In the genomic region with DNA sequence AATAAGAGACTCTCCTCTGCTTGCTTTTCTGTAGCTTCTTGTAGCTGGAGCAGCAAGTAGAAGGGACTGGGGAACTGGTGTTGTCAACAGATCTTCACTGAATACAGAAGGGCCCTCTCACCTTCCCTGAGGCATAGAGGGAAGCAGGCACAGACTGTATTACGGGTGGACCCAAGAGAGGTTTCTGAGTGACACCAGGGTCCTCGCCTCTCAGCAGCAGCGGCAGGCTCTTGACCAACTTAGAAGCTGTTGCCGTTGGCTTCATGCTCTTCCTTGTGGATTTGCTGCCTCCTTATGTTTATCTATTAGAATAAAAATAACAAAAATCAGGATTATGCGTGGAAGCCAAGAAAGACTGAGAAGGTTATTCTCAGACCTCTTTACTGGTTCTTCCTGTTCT, we compare ENCODE assay signal across 36 cellular contexts. TPM values are rescaled to one million over a fixed set of nuclear protein-coding genes. Genes with fewer than 3 reads are reported as not detected.
"Had no signal": no experiment of that assay in that cellular context is flagged by ENCODE, and none has a peak within 500 bp of the region (broad histone marks: within the 10 kb centered on the region; RNA-seq: fewer than 3 reads in every experiment).

No MANE protein-coding gene starts in this region.

- DNase-seq: activated B cell treated with CpG ODN at 0.5 μM for 24 hours; activated CD4-positive, alpha-beta memory T cell treated with anti-CD3 and anti-CD28 coated beads, Interleukin-2, amount 10 ng/mL, durations not matched to agents 7 days and 5 days; activated CD4-positive, alpha-beta T cell treated with anti-CD3 and anti-CD28 coated beads for 1 hour; activated CD4-positive, alpha-beta T cell treated with anti-CD3 and anti-CD28 coated beads for 36 hours; activated CD4-positive, alpha-beta T cell treated with anti-CD3 and anti-CD28 coated beads for 48 hours; activated CD4-positive, alpha-beta T cell treated with anti-CD3 and anti-CD28 coated beads, Interleukin-2, amount 10 ng/mL, durations not matched to agents 7 days and 5 days; activated CD4-positive, alpha-beta T cell treated with anti-CD3 and anti-CD28 coated beads, Interleukin-2, amount 50 U/mL, for 48 hours; activated CD8-positive, alpha-beta memory T cell treated with anti-CD3 and anti-CD28 coated beads for 24 hours; activated CD8-positive, alpha-beta memory T cell treated with anti-CD3 and anti-CD28 coated beads, Interleukin-2, amount 10 ng/mL, durations not matched to agents 7 days and 5 days; activated CD8-positive, alpha-beta memory T cell treated with anti-CD3 and anti-CD28 coated beads, Interleukin-2, amount 50 U/mL, for 48 hours; activated CD8-positive, alpha-beta T cell treated with anti-CD3 and anti-CD28 coated beads, Interleukin-2, amount 10 ng/mL, durations not matched to agents 7 days and 5 days; activated effector memory CD4-positive, alpha-beta T cell treated with Interleukin-2 at 50 U/mL for 16 hours; activated gamma-delta T cell; activated naive CD4-positive, alpha-beta T cell treated with anti-CD3 and anti-CD28 coated beads, Interleukin-2, amount 10 ng/mL, durations not matched to agents 7 days and 5 days; activated naive CD4-positive, alpha-beta T cell treated with Interleukin-2 at 50 U/mL for 16 hours; activated naive CD8-positive, alpha-beta T cell treated with anti-CD3 and anti-CD28 coated beads, Interleukin-2, amount 10 ng/mL, durations not matched to agents 7 days and 5 days; activated naive CD8-positive, alpha-beta T cell treated with anti-CD3 and anti-CD28 coated beads, Interleukin-2, amount 50 U/mL, for 24 hours; activated T-cell treated with anti-CD3 and anti-CD28 coated beads, Interleukin-2, amount 50 U/mL, for 24 hours; activated T-cell treated with anti-CD3 and anti-CD28 coated beads, Interleukin-2, amount 50 U/mL, for 48 hours; amygdala; anterior cingulate cortex; central memory CD4-positive, alpha-beta T cell; SW 1271; T-helper 1 cell; T-helper 2 cell; T-helper 9 cell had no signal

- ATAC-seq: activated CD4-positive, alpha-beta T cell treated with anti-CD3 and anti-CD28 coated beads for 36 hours; activated CD8-positive, alpha-beta memory T cell treated with anti-CD3 and anti-CD28 coated beads, Interleukin-2, amount 10 ng/mL, durations not matched to agents 7 days and 5 days; activated CD8-positive, alpha-beta T cell treated with anti-CD3 and anti-CD28 coated beads, Interleukin-2, amount 10 ng/mL, durations not matched to agents 7 days and 5 days; activated naive CD8-positive, alpha-beta T cell treated with anti-CD3 and anti-CD28 coated beads, Interleukin-2, amount 50 U/mL, for 24 hours had no signal

- H3K4me3 Mint-ChIP-seq: activated B cell treated with CpG ODN at 0.5 μM for 24 hours; activated CD4-positive, alpha-beta memory T cell treated with anti-CD3 and anti-CD28 coated beads, Interleukin-2, amount 10 ng/mL, durations not matched to agents 7 days and 5 days; activated CD4-positive, alpha-beta T cell treated with anti-CD3 and anti-CD28 coated beads for 36 hours; activated CD4-positive, alpha-beta T cell treated with anti-CD3 and anti-CD28 coated beads, Interleukin-2, amount 10 ng/mL, durations not matched to agents 7 days and 5 days; activated CD8-positive, alpha-beta memory T cell treated with anti-CD3 and anti-CD28 coated beads, Interleukin-2, amount 10 ng/mL, durations not matched to agents 7 days and 5 days; activated CD8-positive, alpha-beta T cell treated with anti-CD3 and anti-CD28 coated beads, Interleukin-2, amount 10 ng/mL, durations not matched to agents 7 days and 5 days; activated naive CD4-positive, alpha-beta T cell treated with anti-CD3 and anti-CD28 coated beads, Interleukin-2, amount 10 ng/mL, durations not matched to agents 7 days and 5 days; activated naive CD4-positive, alpha-beta T cell treated with anti-CD3 and anti-CD28 coated beads, Interleukin-2, amount 50 U/mL, for 24 hours; activated naive CD8-positive, alpha-beta T cell; activated naive CD8-positive, alpha-beta T cell treated with anti-CD3 and anti-CD28 coated beads, Interleukin-2, amount 10 ng/mL, durations not matched to agents 7 days and 5 days; activated naive CD8-positive, alpha-beta T cell treated with anti-CD3 and anti-CD28 coated beads, Interleukin-2, amount 50 U/mL, for 24 hours; activated T-cell treated with anti-CD3 and anti-CD28 coated beads, Interleukin-2, amount 50 U/mL, for 24 hours; brain; T-helper 1 cell treated with Interleukin-12 subunit alpha and Interleukin-12 subunit beta and Interleukin-4 antibody, amounts not matched to agents 30 μg/mL and 1 μg/mL, for 36 hours; T-helper 2 cell treated with Interferon-gamma antibody and Interleukin-4, amounts not matched to agents 5 μg/mL and 100 μg/mL, for 36 hours had no signal

- H3K27me3 ChIP-seq: ascending aorta, cardiac muscle cell had no signal

- H3K9me3 ChIP-seq: ascending aorta had no signal

- H3K9me3 Mint-ChIP-seq: activated B cell treated with CpG ODN at 0.5 μM for 24 hours; activated CD4-positive, alpha-beta memory T cell treated with anti-CD3 and anti-CD28 coated beads, Interleukin-2, amount 10 ng/mL, durations not matched to agents 7 days and 5 days; activated CD4-positive, alpha-beta T cell treated with anti-CD3 and anti-CD28 coated beads, Interleukin-2, amount 10 ng/mL, durations not matched to agents 7 days and 5 days; activated naive CD4-positive, alpha-beta T cell treated with anti-CD3 and anti-CD28 coated beads, Interleukin-2, amount 10 ng/mL, durations not matched to agents 7 days and 5 days; activated naive CD4-positive, alpha-beta T cell treated with anti-CD3 and anti-CD28 coated beads, Interleukin-2, amount 50 U/mL, for 24 hours; activated naive CD8-positive, alpha-beta T cell treated with anti-CD3 and anti-CD28 coated beads, Interleukin-2, amount 10 ng/mL, durations not matched to agents 7 days and 5 days; activated naive CD8-positive, alpha-beta T cell treated with anti-CD3 and anti-CD28 coated beads, Interleukin-2, amount 50 U/mL, for 24 hours; activated T-cell treated with anti-CD3 and anti-CD28 coated beads, Interleukin-2, amount 50 U/mL, for 24 hours; activated T-helper 2 cell treated with anti-CD3 and anti-CD28 coated beads, Interferon-gamma antibody, Interleukin-2, Interleukin-4, amounts not matched to agents 10 μg/mL and 5 μg/mL and 100 μg/mL, durations not matched to agents 14 hours and 24 hours and 36 hours; brain; T-helper 1 cell treated with Interleukin-12 subunit alpha and Interleukin-12 subunit beta and Interleukin-4 antibody, amounts not matched to agents 30 μg/mL and 1 μg/mL, for 36 hours; T-helper 2 cell treated with Interferon-gamma antibody and Interleukin-4, amounts not matched to agents 5 μg/mL and 100 μg/mL, for 36 hours had no signal

- H3K4me3 ChIP-seq: ascending aorta, cardiac muscle cell had no signal

- H3K4me1 Mint-ChIP-seq: activated B cell treated with CpG ODN at 0.5 μM for 24 hours; activated CD4-positive, alpha-beta memory T cell treated with anti-CD3 and anti-CD28 coated beads, Interleukin-2, amount 10 ng/mL, durations not matched to agents 7 days and 5 days; activated CD4-positive, alpha-beta T cell treated with anti-CD3 and anti-CD28 coated beads for 36 hours; activated CD8-positive, alpha-beta memory T cell treated with anti-CD3 and anti-CD28 coated beads, Interleukin-2, amount 10 ng/mL, durations not matched to agents 7 days and 5 days; activated naive CD4-positive, alpha-beta T cell treated with anti-CD3 and anti-CD28 coated beads, Interleukin-2, amount 50 U/mL, for 24 hours; activated naive CD8-positive, alpha-beta T cell treated with anti-CD3 and anti-CD28 coated beads, Interleukin-2, amount 50 U/mL, for 24 hours; brain had no signal

- H3K36me3 Mint-ChIP-seq: activated naive CD4-positive, alpha-beta T cell treated with anti-CD3 and anti-CD28 coated beads, Interleukin-2, amount 10 ng/mL, durations not matched to agents 7 days and 5 days had no signal

- H3K4me1 ChIP-seq: ascending aorta had no signal

- H3K36me3 ChIP-seq: cardiac muscle cell had no signal

- H3K27me3 Mint-ChIP-seq: activated B cell treated with CpG ODN at 0.5 μM for 24 hours; activated CD4-positive, alpha-beta memory T cell treated with anti-CD3 and anti-CD28 coated beads, Interleukin-2, amount 10 ng/mL, durations not matched to agents 7 days and 5 days; activated CD4-positive, alpha-beta T cell treated with anti-CD3 and anti-CD28 coated beads for 36 hours; activated CD4-positive, alpha-beta T cell treated with anti-CD3 and anti-CD28 coated beads, Interleukin-2, amount 10 ng/mL, durations not matched to agents 7 days and 5 days; activated CD8-positive, alpha-beta memory T cell treated with anti-CD3 and anti-CD28 coated beads, Interleukin-2, amount 10 ng/mL, durations not matched to agents 7 days and 5 days; activated naive CD4-positive, alpha-beta T cell treated with anti-CD3 and anti-CD28 coated beads, Interleukin-2, amount 10 ng/mL, durations not matched to agents 7 days and 5 days; activated naive CD4-positive, alpha-beta T cell treated with anti-CD3 and anti-CD28 coated beads, Interleukin-2, amount 50 U/mL, for 24 hours; activated naive CD8-positive, alpha-beta T cell; activated naive CD8-positive, alpha-beta T cell treated with anti-CD3 and anti-CD28 coated beads, Interleukin-2, amount 10 ng/mL, durations not matched to agents 7 days and 5 days; activated naive CD8-positive, alpha-beta T cell treated with anti-CD3 and anti-CD28 coated beads, Interleukin-2, amount 50 U/mL, for 24 hours; activated T-cell treated with anti-CD3 and anti-CD28 coated beads, Interleukin-2, amount 50 U/mL, for 24 hours; brain had no signal

- H3K27ac ChIP-seq: ascending aorta, cardiac muscle cell, VCaP had no signal

- H3K27ac Mint-ChIP-seq: activated B cell treated with CpG ODN at 0.5 μM for 24 hours; activated CD4-positive, alpha-beta memory T cell treated with anti-CD3 and anti-CD28 coated beads, Interleukin-2, amount 10 ng/mL, durations not matched to agents 7 days and 5 days; activated CD4-positive, alpha-beta T cell treated with anti-CD3 and anti-CD28 coated beads for 36 hours; activated CD4-positive, alpha-beta T cell treated with anti-CD3 and anti-CD28 coated beads, Interleukin-2, amount 10 ng/mL, durations not matched to agents 7 days and 5 days; activated CD8-positive, alpha-beta memory T cell treated with anti-CD3 and anti-CD28 coated beads, Interleukin-2, amount 10 ng/mL, durations not matched to agents 7 days and 5 days; activated CD8-positive, alpha-beta T cell treated with anti-CD3 and anti-CD28 coated beads, Interleukin-2, amount 10 ng/mL, durations not matched to agents 7 days and 5 days; activated naive CD4-positive, alpha-beta T cell treated with anti-CD3 and anti-CD28 coated beads, Interleukin-2, amount 10 ng/mL, durations not matched to agents 7 days and 5 days; activated naive CD4-positive, alpha-beta T cell treated with anti-CD3 and anti-CD28 coated beads, Interleukin-2, amount 50 U/mL, for 24 hours; activated naive CD8-positive, alpha-beta T cell; activated naive CD8-positive, alpha-beta T cell treated with anti-CD3 and anti-CD28 coated beads, Interleukin-2, amount 10 ng/mL, durations not matched to agents 7 days and 5 days; activated naive CD8-positive, alpha-beta T cell treated with anti-CD3 and anti-CD28 coated beads, Interleukin-2, amount 50 U/mL, for 24 hours; activated T-cell treated with anti-CD3 and anti-CD28 coated beads, Interleukin-2, amount 50 U/mL, for 24 hours; activated T-helper 2 cell treated with anti-CD3 and anti-CD28 coated beads, Interferon-gamma antibody, Interleukin-2, Interleukin-4, amounts not matched to agents 10 μg/mL and 5 μg/mL and 100 μg/mL, durations not matched to agents 14 hours and 24 hours and 36 hours; T-helper 1 cell treated with Interleukin-12 subunit alpha and Interleukin-12 subunit beta and Interleukin-4 antibody, amounts not matched to agents 30 μg/mL and 1 μg/mL, for 36 hours; T-helper 2 cell treated with Interferon-gamma antibody and Interleukin-4, amounts not matched to agents 5 μg/mL and 100 μg/mL, for 36 hours had no signal

RNA-seq across cellular contexts. Expression of a gene that starts 31.7 kb away (rescaled TPM):
- total RNA-seq: activated B cell treated with CpG ODN at 0.5 μM for 24 hours; activated CD4-positive, alpha-beta memory T cell treated with anti-CD3 and anti-CD28 coated beads, Interleukin-2, amount 10 ng/mL, durations not matched to agents 7 days and 5 days; activated CD4-positive, alpha-beta T cell treated with anti-CD3 and anti-CD28 coated beads for 36 hours; activated CD4-positive, alpha-beta T cell treated with anti-CD3 and anti-CD28 coated beads, Interleukin-2, amount 10 ng/mL, durations not matched to agents 7 days and 5 days; activated CD8-positive, alpha-beta memory T cell treated with anti-CD3 and anti-CD28 coated beads, Interleukin-2, amount 10 ng/mL, durations not matched to agents 7 days and 5 days; activated CD8-positive, alpha-beta T cell treated with anti-CD3 and anti-CD28 coated beads, Interleukin-2, amount 10 ng/mL, durations not matched to agents 7 days and 5 days; activated naive CD8-positive, alpha-beta T cell treated with anti-CD3 and anti-CD28 coated beads, Interleukin-2, amount 10 ng/mL, durations not matched to agents 7 days and 5 days; activated T-helper 2 cell treated with anti-CD3 and anti-CD28 coated beads, Interferon-gamma antibody, Interleukin-2, Interleukin-4, amounts not matched to agents 10 μg/mL and 5 μg/mL and 100 μg/mL, durations not matched to agents 14 hours and 24 hours and 36 hours; ascending aorta; bronchial epithelial cell; cardiac muscle cell had no signal

RNA-seq across cellular contexts. Expression of a gene that starts 50.3 kb away (rescaled TPM):
- total RNA-seq: activated B cell treated with CpG ODN at 0.5 μM for 24 hours; activated CD4-positive, alpha-beta memory T cell treated with anti-CD3 and anti-CD28 coated beads, Interleukin-2, amount 10 ng/mL, durations not matched to agents 7 days and 5 days; activated CD4-positive, alpha-beta T cell treated with anti-CD3 and anti-CD28 coated beads for 36 hours; activated CD4-positive, alpha-beta T cell treated with anti-CD3 and anti-CD28 coated beads, Interleukin-2, amount 10 ng/mL, durations not matched to agents 7 days and 5 days; activated CD8-positive, alpha-beta memory T cell treated with anti-CD3 and anti-CD28 coated beads, Interleukin-2, amount 10 ng/mL, durations not matched to agents 7 days and 5 days; activated CD8-positive, alpha-beta T cell treated with anti-CD3 and anti-CD28 coated beads, Interleukin-2, amount 10 ng/mL, durations not matched to agents 7 days and 5 days; activated naive CD8-positive, alpha-beta T cell treated with anti-CD3 and anti-CD28 coated beads, Interleukin-2, amount 10 ng/mL, durations not matched to agents 7 days and 5 days; activated T-helper 2 cell treated with anti-CD3 and anti-CD28 coated beads, Interferon-gamma antibody, Interleukin-2, Interleukin-4, amounts not matched to agents 10 μg/mL and 5 μg/mL and 100 μg/mL, durations not matched to agents 14 hours and 24 hours and 36 hours had no signal
